In the genomic region with DNA sequence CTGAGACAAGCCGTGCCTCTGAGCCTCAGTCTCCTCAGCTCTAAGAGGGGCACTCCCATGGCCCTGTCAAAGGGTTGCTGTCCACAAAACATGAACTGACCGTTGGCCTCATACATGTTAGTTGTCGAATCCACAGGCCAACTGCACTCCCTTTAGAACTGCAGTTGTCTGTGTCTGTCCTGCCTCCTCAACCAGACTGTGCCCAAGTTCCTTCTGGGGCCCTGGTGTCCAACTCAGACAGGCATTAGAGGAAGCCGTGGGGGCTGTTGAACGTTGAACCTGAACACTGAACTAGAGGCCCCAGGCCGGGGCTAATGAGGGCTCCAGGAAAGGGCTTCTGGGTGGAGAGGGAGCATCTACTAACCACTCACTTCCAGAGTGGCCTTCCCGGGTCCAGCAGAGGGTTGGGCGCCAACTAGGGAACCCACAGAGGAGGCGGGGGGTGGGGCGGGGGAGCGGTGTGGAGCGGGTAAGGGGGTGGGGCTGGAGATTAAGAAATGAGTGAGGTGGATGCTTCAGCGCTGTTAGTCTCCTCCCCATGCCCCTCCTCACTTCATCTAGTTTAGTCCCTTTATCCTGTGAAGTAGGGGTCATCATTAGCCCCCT, we compare ENCODE assay signal across 1 cellular context.
TF ChIP-seq lines count a peak whose summit lies in the region.

A gene with protein sequence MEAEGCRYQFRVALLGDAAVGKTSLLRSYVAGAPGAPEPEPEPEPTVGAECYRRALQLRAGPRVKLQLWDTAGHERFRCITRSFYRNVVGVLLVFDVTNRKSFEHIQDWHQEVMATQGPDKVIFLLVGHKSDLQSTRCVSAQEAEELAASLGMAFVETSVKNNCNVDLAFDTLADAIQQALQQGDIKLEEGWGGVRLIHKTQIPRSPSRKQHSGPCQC (plus strand): TSS at position 558 of the 606 bp plus-strand sequence. CDS start 247 bp downstream, outside the sequence.

TF ChIP-seq in HepG2, 621 proteins besides CTCF, POLR2A, EP300 and RAD21 (continued from another document):
- TF ChIP-seq, protein P1, sequence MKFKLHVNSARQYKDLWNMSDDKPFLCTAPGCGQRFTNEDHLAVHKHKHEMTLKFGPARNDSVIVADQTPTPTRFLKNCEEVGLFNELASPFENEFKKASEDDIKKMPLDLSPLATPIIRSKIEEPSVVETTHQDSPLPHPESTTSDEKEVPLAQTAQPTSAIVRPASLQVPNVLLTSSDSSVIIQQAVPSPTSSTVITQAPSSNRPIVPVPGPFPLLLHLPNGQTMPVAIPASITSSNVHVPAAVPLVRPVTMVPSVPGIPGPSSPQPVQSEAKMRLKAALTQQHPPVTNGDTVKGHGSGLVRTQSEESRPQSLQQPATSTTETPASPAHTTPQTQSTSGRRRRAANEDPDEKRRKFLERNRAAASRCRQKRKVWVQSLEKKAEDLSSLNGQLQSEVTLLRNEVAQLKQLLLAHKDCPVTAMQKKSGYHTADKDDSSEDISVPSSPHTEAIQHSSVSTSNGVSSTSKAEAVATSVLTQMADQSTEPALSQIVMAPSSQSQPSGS (CRISPR knock-in tag; IDR thresholded peaks at IDR 0.05), result 0 out of 2 replicates have a peak, but pooled peaks have one; percentile 25
- TF ChIP-seq, protein P2, sequence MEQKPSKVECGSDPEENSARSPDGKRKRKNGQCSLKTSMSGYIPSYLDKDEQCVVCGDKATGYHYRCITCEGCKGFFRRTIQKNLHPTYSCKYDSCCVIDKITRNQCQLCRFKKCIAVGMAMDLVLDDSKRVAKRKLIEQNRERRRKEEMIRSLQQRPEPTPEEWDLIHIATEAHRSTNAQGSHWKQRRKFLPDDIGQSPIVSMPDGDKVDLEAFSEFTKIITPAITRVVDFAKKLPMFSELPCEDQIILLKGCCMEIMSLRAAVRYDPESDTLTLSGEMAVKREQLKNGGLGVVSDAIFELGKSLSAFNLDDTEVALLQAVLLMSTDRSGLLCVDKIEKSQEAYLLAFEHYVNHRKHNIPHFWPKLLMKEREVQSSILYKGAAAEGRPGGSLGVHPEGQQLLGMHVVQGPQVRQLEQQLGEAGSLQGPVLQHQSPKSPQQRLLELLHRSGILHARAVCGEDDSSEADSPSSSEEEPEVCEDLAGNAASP (CRISPR knock-in tag; IDR thresholded peaks at IDR 0.05; ENCODE audit: borderline replicate concordance), result 0 out of 2 replicates have a peak, but pooled peaks have one; percentile 14
- TF ChIP-seq TCF7L2 (IDR thresholded peaks at IDR 0.05; ENCODE audit: low read depth, low read length) (no peak), YEATS4 (CRISPR knock-in tag; IDR thresholded peaks at IDR 0.05; ENCODE audit: borderline replicate concordance) (peak; percentile 8; the same call in 1 of the 2 replicates), GATAD2A (CRISPR knock-in tag; IDR thresholded peaks at IDR 0.05) (peak; percentile 62), GABPA (IDR thresholded peaks at IDR 0.05; ENCODE audit: low read depth, low read length) (no peak), GABPA (CRISPR knock-in tag; IDR thresholded peaks at IDR 0.05; ENCODE audit: low read depth) (peak; percentile 32; the same call in 1 of the 2 replicates), POLR2AphosphoS5 (IDR thresholded peaks at IDR 0.05; ENCODE audit: low read depth, low read length) (peak; percentile 79), IRF2 (CRISPR knock-in tag; IDR thresholded peaks at IDR 0.05) (peak; percentile 61; the same call in 1 of the 2 replicates), POLR2AphosphoS2 (IDR thresholded peaks at IDR 0.05; ENCODE audit: low read depth, low read length) (no peak), TEAD3 (CRISPR knock-in tag; optimal IDR thresholded peaks at IDR 0.05; ENCODE audit: borderline replicate concordance) (no peak), CCAR2 (optimal IDR thresholded peaks at IDR 0.05; ENCODE audit: low read depth, low read length) (no peak), CREB1 (IDR thresholded peaks at IDR 0.05) (no peak), CREB1 (CRISPR knock-in tag; IDR thresholded peaks at IDR 0.05) (peak; percentile 63)
- TF ChIP-seq, protein P3, sequence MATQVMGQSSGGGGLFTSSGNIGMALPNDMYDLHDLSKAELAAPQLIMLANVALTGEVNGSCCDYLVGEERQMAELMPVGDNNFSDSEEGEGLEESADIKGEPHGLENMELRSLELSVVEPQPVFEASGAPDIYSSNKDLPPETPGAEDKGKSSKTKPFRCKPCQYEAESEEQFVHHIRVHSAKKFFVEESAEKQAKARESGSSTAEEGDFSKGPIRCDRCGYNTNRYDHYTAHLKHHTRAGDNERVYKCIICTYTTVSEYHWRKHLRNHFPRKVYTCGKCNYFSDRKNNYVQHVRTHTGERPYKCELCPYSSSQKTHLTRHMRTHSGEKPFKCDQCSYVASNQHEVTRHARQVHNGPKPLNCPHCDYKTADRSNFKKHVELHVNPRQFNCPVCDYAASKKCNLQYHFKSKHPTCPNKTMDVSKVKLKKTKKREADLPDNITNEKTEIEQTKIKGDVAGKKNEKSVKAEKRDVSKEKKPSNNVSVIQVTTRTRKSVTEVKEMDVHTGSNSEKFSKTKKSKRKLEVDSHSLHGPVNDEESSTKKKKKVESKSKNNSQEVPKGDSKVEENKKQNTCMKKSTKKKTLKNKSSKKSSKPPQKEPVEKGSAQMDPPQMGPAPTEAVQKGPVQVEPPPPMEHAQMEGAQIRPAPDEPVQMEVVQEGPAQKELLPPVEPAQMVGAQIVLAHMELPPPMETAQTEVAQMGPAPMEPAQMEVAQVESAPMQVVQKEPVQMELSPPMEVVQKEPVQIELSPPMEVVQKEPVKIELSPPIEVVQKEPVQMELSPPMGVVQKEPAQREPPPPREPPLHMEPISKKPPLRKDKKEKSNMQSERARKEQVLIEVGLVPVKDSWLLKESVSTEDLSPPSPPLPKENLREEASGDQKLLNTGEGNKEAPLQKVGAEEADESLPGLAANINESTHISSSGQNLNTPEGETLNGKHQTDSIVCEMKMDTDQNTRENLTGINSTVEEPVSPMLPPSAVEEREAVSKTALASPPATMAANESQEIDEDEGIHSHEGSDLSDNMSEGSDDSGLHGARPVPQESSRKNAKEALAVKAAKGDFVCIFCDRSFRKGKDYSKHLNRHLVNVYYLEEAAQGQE (IDR thresholded peaks at IDR 0.05; ENCODE audit: borderline replicate concordance in 1 of 2, low read depth in 1 of 2, low read length in 2 of 2), result 0 out of 4 replicates have a peak, but pooled peaks of 1 of the 2 experiments have one; percentile 40
- TF ChIP-seq, protein P4, sequence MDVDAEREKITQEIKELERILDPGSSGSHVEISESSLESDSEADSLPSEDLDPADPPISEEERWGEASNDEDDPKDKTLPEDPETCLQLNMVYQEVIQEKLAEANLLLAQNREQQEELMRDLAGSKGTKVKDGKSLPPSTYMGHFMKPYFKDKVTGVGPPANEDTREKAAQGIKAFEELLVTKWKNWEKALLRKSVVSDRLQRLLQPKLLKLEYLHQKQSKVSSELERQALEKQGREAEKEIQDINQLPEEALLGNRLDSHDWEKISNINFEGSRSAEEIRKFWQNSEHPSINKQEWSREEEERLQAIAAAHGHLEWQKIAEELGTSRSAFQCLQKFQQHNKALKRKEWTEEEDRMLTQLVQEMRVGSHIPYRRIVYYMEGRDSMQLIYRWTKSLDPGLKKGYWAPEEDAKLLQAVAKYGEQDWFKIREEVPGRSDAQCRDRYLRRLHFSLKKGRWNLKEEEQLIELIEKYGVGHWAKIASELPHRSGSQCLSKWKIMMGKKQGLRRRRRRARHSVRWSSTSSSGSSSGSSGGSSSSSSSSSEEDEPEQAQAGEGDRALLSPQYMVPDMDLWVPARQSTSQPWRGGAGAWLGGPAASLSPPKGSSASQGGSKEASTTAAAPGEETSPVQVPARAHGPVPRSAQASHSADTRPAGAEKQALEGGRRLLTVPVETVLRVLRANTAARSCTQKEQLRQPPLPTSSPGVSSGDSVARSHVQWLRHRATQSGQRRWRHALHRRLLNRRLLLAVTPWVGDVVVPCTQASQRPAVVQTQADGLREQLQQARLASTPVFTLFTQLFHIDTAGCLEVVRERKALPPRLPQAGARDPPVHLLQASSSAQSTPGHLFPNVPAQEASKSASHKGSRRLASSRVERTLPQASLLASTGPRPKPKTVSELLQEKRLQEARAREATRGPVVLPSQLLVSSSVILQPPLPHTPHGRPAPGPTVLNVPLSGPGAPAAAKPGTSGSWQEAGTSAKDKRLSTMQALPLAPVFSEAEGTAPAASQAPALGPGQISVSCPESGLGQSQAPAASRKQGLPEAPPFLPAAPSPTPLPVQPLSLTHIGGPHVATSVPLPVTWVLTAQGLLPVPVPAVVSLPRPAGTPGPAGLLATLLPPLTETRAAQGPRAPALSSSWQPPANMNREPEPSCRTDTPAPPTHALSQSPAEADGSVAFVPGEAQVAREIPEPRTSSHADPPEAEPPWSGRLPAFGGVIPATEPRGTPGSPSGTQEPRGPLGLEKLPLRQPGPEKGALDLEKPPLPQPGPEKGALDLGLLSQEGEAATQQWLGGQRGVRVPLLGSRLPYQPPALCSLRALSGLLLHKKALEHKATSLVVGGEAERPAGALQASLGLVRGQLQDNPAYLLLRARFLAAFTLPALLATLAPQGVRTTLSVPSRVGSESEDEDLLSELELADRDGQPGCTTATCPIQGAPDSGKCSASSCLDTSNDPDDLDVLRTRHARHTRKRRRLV (CRISPR knock-in tag; IDR thresholded peaks at IDR 0.05), result no peak
- TF ChIP-seq, protein P5, sequence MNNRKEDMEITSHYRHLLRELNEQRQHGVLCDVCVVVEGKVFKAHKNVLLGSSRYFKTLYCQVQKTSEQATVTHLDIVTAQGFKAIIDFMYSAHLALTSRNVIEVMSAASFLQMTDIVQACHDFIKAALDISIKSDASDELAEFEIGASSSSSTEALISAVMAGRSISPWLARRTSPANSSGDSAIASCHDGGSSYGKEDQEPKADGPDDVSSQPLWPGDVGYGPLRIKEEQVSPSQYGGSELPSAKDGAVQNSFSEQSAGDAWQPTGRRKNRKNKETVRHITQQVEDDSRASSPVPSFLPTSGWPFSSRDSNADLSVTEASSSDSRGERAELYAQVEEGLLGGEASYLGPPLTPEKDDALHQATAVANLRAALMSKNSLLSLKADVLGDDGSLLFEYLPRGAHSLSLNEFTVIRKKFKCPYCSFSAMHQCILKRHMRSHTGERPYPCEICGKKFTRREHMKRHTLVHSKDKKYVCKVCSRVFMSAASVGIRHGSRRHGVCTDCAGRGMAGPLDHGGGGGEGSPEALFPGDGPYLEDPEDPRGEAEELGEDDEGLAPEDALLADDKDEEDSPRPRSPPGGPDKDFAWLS (CRISPR knock-in tag; IDR thresholded peaks at IDR 0.05; ENCODE audit: borderline replicate concordance), result no peak
TF ChIP-seq in HepG2: peak in this region for 102.
